In genomic region chr6:111793711-111794111, GRCh38 we compare ENCODE assay signal across 1 cellular context.
TF ChIP-seq lines count a peak whose summit lies in the region.

No MANE protein-coding gene starts in this region.

TF ChIP-seq in HepG2, 621 proteins besides CTCF, POLR2A, EP300 and RAD21 (continued from another document and continues in another):
- no peak for TF ChIP-seq JARID2 (CRISPR knock-in tag; IDR thresholded peaks at IDR 0.05; ENCODE audit: insufficient replicate concordance)
- TF ChIP-seq ZFP37 (CRISPR knock-in tag; IDR thresholded peaks at IDR 0.05; ENCODE audit: borderline replicate concordance): no peak
- no peak for TF ChIP-seq GMEB2 (CRISPR knock-in tag; IDR thresholded peaks at IDR 0.05; ENCODE audit: low read depth)
- TF ChIP-seq KDM5A (IDR thresholded peaks at IDR 0.05; ENCODE audit: borderline replicate concordance, low read length): no peak
- TF ChIP-seq NBN (conservative IDR thresholded peaks at IDR 0.05): no peak
- TF ChIP-seq NR2F1 (CRISPR knock-in tag; IDR thresholded peaks at IDR 0.05): no peak
- no peak for TF ChIP-seq BRF2 (CRISPR knock-in tag; IDR thresholded peaks at IDR 0.05)
- TF ChIP-seq CBX1 (IDR thresholded peaks at IDR 0.05; ENCODE audit: low read depth): no peak
- no peak for TF ChIP-seq ATF3 (CRISPR knock-in tag; IDR thresholded peaks at IDR 0.05)
- no peak for TF ChIP-seq ONECUT2 (CRISPR knock-in tag; IDR thresholded peaks at IDR 0.05)
- TF ChIP-seq, protein P1, sequence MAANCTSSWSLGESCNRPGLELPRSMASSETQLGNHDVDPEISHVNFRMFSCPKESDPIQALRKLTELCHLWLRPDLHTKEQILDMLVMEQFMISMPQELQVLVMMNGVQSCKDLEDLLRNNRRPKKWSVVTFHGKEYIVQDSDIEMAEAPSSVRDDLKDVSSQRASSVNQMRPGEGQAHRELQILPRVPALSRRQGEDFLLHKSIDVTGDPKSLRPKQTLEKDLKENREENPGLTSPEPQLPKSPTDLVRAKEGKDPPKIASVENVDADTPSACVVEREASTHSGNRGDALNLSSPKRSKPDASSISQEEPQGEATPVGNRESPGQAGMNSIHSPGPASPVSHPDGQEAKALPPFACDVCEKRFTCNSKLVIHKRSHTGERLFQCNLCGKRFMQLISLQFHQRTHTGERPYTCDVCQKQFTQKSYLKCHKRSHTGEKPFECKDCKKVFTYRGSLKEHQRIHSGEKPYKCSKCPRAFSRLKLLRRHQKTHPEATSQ (CRISPR knock-in tag; IDR thresholded peaks at IDR 0.05; ENCODE audit: borderline replicate concordance): no peak
- no peak for TF ChIP-seq MTA1 (CRISPR knock-in tag; IDR thresholded peaks at IDR 0.05; ENCODE audit: borderline replicate concordance)
- no peak for TF ChIP-seq SKI (IDR thresholded peaks at IDR 0.05; ENCODE audit: partially characterized antibody)
- TF ChIP-seq THAP7 (CRISPR knock-in tag; IDR thresholded peaks at IDR 0.05): no peak
- no peak for TF ChIP-seq CREB3 (CRISPR knock-in tag; IDR thresholded peaks at IDR 0.05)
- TF ChIP-seq ZSCAN12 (CRISPR knock-in tag; IDR thresholded peaks at IDR 0.05): no peak
- TF ChIP-seq, protein P2, sequence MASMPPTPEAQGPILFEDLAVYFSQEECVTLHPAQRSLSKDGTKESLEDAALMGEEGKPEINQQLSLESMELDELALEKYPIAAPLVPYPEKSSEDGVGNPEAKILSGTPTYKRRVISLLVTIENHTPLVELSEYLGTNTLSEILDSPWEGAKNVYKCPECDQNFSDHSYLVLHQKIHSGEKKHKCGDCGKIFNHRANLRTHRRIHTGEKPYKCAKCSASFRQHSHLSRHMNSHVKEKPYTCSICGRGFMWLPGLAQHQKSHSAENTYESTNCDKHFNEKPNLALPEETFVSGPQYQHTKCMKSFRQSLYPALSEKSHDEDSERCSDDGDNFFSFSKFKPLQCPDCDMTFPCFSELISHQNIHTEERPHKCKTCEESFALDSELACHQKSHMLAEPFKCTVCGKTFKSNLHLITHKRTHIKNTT (CRISPR knock-in tag; IDR thresholded peaks at IDR 0.05): no peak
- TF ChIP-seq TCF12 (IDR thresholded peaks at IDR 0.05): no peak
- no peak for TF ChIP-seq TCF12 (CRISPR knock-in tag; IDR thresholded peaks at IDR 0.05)
- no peak for TF ChIP-seq ZNF180 (CRISPR knock-in tag; IDR thresholded peaks at IDR 0.05; ENCODE audit: borderline replicate concordance, low read depth)
- TF ChIP-seq HDAC6 (IDR thresholded peaks at IDR 0.05; ENCODE audit: low read depth, low read length): no peak
- no peak for TF ChIP-seq AHR (CRISPR knock-in tag; IDR thresholded peaks at IDR 0.05)
- TF ChIP-seq, protein P3, sequence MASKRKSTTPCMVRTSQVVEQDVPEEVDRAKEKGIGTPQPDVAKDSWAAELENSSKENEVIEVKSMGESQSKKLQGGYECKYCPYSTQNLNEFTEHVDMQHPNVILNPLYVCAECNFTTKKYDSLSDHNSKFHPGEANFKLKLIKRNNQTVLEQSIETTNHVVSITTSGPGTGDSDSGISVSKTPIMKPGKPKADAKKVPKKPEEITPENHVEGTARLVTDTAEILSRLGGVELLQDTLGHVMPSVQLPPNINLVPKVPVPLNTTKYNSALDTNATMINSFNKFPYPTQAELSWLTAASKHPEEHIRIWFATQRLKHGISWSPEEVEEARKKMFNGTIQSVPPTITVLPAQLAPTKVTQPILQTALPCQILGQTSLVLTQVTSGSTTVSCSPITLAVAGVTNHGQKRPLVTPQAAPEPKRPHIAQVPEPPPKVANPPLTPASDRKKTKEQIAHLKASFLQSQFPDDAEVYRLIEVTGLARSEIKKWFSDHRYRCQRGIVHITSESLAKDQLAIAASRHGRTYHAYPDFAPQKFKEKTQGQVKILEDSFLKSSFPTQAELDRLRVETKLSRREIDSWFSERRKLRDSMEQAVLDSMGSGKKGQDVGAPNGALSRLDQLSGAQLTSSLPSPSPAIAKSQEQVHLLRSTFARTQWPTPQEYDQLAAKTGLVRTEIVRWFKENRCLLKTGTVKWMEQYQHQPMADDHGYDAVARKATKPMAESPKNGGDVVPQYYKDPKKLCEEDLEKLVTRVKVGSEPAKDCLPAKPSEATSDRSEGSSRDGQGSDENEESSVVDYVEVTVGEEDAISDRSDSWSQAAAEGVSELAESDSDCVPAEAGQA (IDR thresholded peaks at IDR 0.05; ENCODE audit: low read depth): no peak
- TF ChIP-seq, protein P3 (CRISPR knock-in tag; IDR thresholded peaks at IDR 0.05; ENCODE audit: borderline replicate concordance): no peak
- TF ChIP-seq SNAPC2 (CRISPR knock-in tag; IDR thresholded peaks at IDR 0.05): peak; percentile 67; the same call in 1 of the 2 replicates
- TF ChIP-seq ATF4 (CRISPR knock-in tag; IDR thresholded peaks at IDR 0.05): no peak
- TF ChIP-seq, protein P4, sequence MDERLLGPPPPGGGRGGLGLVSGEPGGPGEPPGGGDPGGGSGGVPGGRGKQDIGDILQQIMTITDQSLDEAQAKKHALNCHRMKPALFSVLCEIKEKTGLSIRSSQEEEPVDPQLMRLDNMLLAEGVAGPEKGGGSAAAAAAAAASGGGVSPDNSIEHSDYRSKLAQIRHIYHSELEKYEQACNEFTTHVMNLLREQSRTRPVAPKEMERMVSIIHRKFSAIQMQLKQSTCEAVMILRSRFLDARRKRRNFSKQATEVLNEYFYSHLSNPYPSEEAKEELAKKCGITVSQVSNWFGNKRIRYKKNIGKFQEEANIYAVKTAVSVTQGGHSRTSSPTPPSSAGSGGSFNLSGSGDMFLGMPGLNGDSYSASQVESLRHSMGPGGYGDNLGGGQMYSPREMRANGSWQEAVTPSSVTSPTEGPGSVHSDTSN (CRISPR knock-in tag; IDR thresholded peaks at IDR 0.05): no peak
- 0 out of 2 replicates have a peak, but pooled peaks have one; percentile 29 for TF ChIP-seq ZNF350 (CRISPR knock-in tag; IDR thresholded peaks at IDR 0.05; ENCODE audit: borderline replicate concordance, low read depth)
- TF ChIP-seq SMYD3 (CRISPR knock-in tag; IDR thresholded peaks at IDR 0.05): no peak
- no peak for TF ChIP-seq ZNF556 (CRISPR knock-in tag; IDR thresholded peaks at IDR 0.05; ENCODE audit: borderline replicate concordance)
- TF ChIP-seq THRA (CRISPR knock-in tag; IDR thresholded peaks at IDR 0.05; ENCODE audit: borderline replicate concordance): peak; percentile 45
- no peak for TF ChIP-seq ZNF337 (CRISPR knock-in tag; IDR thresholded peaks at IDR 0.05; ENCODE audit: borderline replicate concordance, low read depth)
- no peak; the same call in 1 of the 2 replicates for TF ChIP-seq CCDC6 (CRISPR knock-in tag; IDR thresholded peaks at IDR 0.05)
- TF ChIP-seq, protein P5, sequence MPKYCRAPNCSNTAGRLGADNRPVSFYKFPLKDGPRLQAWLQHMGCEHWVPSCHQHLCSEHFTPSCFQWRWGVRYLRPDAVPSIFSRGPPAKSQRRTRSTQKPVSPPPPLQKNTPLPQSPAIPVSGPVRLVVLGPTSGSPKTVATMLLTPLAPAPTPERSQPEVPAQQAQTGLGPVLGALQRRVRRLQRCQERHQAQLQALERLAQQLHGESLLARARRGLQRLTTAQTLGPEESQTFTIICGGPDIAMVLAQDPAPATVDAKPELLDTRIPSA (CRISPR knock-in tag; IDR thresholded peaks at IDR 0.05; ENCODE audit: borderline replicate concordance): no peak
- no peak for TF ChIP-seq CREM (IDR thresholded peaks at IDR 0.05)
- TF ChIP-seq CREM (CRISPR knock-in tag; IDR thresholded peaks at IDR 0.05): no peak
- TF ChIP-seq ARHGAP35 (CRISPR knock-in tag; IDR thresholded peaks at IDR 0.05; ENCODE audit: borderline replicate concordance): no peak
- TF ChIP-seq ZNF12 (CRISPR knock-in tag; IDR thresholded peaks at IDR 0.05): no peak
- no peak for TF ChIP-seq CEBPZ (IDR thresholded peaks at IDR 0.05; ENCODE audit: low read length)
- no peak for TF ChIP-seq RBAK (CRISPR knock-in tag; IDR thresholded peaks at IDR 0.05)
